8 cellular contexts compared by ENCODE assay signal in the genomic region with DNA sequence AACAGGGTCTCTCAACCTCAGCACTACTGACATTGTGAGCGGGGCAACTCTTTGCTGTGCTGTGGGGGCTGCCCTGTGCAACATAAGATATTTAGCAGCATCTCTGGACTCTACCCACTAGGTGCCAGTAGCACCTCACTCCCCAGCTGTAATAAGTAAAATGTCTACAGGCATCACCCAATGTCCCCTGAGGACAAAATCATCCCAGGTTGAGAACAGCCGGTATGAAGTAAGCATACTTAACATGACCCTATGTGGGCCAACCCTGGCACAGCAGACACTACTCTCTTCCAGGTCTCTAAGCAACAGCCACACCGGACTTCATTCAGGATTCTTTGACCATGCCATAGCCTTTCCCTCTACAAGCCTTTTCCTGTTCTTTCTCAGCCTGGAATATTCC. TPM values are rescaled to one million over a fixed set of nuclear protein-coding genes. Genes with fewer than 3 reads are reported as not detected.
DNase-seq lines count a peak whose midpoint lies in the region; ATAC-seq and TF ChIP-seq lines count a peak whose summit lies in the region.

No MANE protein-coding gene starts in this region.

- H3K27ac ChIP-seq in liver (ENCODE audit: low read depth in 1 of 2, low read length in 2 of 2), result no peak overlapping the region
- H3K27ac ChIP-seq in spleen, result no peak overlapping the region

- H3K4me1 Mint-ChIP-seq in natural killer cell treated with Interleukin-12 subunit alpha and Interleukin-12 subunit beta and Interleukin-15 and Interleukin-18, amount 100 ng/mL, for 72 hours (ENCODE audit: low read depth in 2 of 2), result peaks cover 24 to 25% of the 10 kb centered on the region in 2 donors
- peaks cover 47% of the 10 kb centered on the region for H3K4me1 Mint-ChIP-seq in activated T-helper 1 cell treated with anti-CD3 and anti-CD28 coated beads, Interleukin-12 subunit alpha, Interleukin-12 subunit beta, Interleukin-2, Interleukin-4 antibody, amounts not matched to agents 30 ng/mL and 10 ng/mL and 1 ng/mL, durations not matched to agents 14 hours and 24 hours and 36 hours (ENCODE audit: low read depth)

- H3K4me3 Mint-ChIP-seq in natural killer cell treated with Interleukin-12 subunit alpha and Interleukin-12 subunit beta and Interleukin-15 and Interleukin-18, amount 100 ng/mL, for 72 hours, result no peak overlapping the region
- no peak overlapping the region for H3K4me3 Mint-ChIP-seq in activated T-helper 1 cell treated with anti-CD3 and anti-CD28 coated beads, Interleukin-12 subunit alpha, Interleukin-12 subunit beta, Interleukin-2, Interleukin-4 antibody, amounts not matched to agents 30 ng/mL and 10 ng/mL and 1 ng/mL, durations not matched to agents 14 hours and 24 hours and 36 hours

- DNase-seq in COLO668 (lab: John Stamatoyannopoulos, UW; ENCODE audit: unreplicated experiment) (peak; percentile 39), NCI-H2107 treated with DMSO at 0.1 percent for 48 hours (lab: John Stamatoyannopoulos, UW; ENCODE audit: unreplicated experiment) (peak; percentile 44), astrocyte of the hippocampus (ENCODE audit: low read depth, low spot score) (peak; percentile 67), spleen (no peak)
- no peak for DNase-seq in natural killer cell treated with Interleukin-12 subunit alpha and Interleukin-12 subunit beta and Interleukin-15 and Interleukin-18, amount 100 ng/mL, for 72 hours (ENCODE audit: low spot score)
- no peak for DNase-seq in activated T-helper 1 cell treated with anti-CD3 and anti-CD28 coated beads, Interleukin-12 subunit alpha, Interleukin-12 subunit beta, Interleukin-2, Interleukin-4 antibody, amounts not matched to agents 30 ng/mL and 10 ng/mL and 1 ng/mL, durations not matched to agents 14 hours and 24 hours and 36 hours (ENCODE audit: low spot score)

- peaks cover 6 to 11% of the 10 kb centered on the region in 2 donors for H3K27me3 Mint-ChIP-seq in natural killer cell treated with Interleukin-12 subunit alpha and Interleukin-12 subunit beta and Interleukin-15 and Interleukin-18, amount 100 ng/mL, for 72 hours
- no peaks in the 10 kb centered on the region for H3K27me3 Mint-ChIP-seq in activated T-helper 1 cell treated with anti-CD3 and anti-CD28 coated beads, Interleukin-12 subunit alpha, Interleukin-12 subunit beta, Interleukin-2, Interleukin-4 antibody, amounts not matched to agents 30 ng/mL and 10 ng/mL and 1 ng/mL, durations not matched to agents 14 hours and 24 hours and 36 hours (ENCODE audit: insufficient read depth)

- peak; percentile 78 to 84 for TF ChIP-seq RAD21 in liver (IDR thresholded peaks at IDR 0.05)

- H3K4me3 ChIP-seq in liver (ENCODE audit: low read depth in 1 of 3, low read length in 3 of 3) (no peak overlapping the region), spleen (no peak overlapping the region)

- H3K36me3 Mint-ChIP-seq in natural killer cell treated with Interleukin-12 subunit alpha and Interleukin-12 subunit beta and Interleukin-15 and Interleukin-18, amount 100 ng/mL, for 72 hours, result no peaks in the 10 kb centered on the region
- H3K36me3 Mint-ChIP-seq in activated T-helper 1 cell treated with anti-CD3 and anti-CD28 coated beads, Interleukin-12 subunit alpha, Interleukin-12 subunit beta, Interleukin-2, Interleukin-4 antibody, amounts not matched to agents 30 ng/mL and 10 ng/mL and 1 ng/mL, durations not matched to agents 14 hours and 24 hours and 36 hours (ENCODE audit: low read depth), result no peaks in the 10 kb centered on the region

- no peaks in the 10 kb centered on the region for H3K9me3 Mint-ChIP-seq in natural killer cell treated with Interleukin-12 subunit alpha and Interleukin-12 subunit beta and Interleukin-15 and Interleukin-18, amount 100 ng/mL, for 72 hours
- H3K9me3 Mint-ChIP-seq in activated T-helper 1 cell treated with anti-CD3 and anti-CD28 coated beads, Interleukin-12 subunit alpha, Interleukin-12 subunit beta, Interleukin-2, Interleukin-4 antibody, amounts not matched to agents 30 ng/mL and 10 ng/mL and 1 ng/mL, durations not matched to agents 14 hours and 24 hours and 36 hours, result no peaks in the 10 kb centered on the region

- TF ChIP-seq POLR2A in spleen (IDR thresholded peaks at IDR 0.05), result no peak

- H3K9ac ChIP-seq in liver (ENCODE audit: low read depth in 1 of 2, low read length in 2 of 2), result no peak overlapping the region

- intact Hi-C loops in activated T-helper 1 cell treated with anti-CD3 and anti-CD28 coated beads, Interleukin-12 subunit alpha, Interleukin-12 subunit beta, Interleukin-2, Interleukin-4 antibody, amounts not matched to agents 30 ng/mL and 10 ng/mL and 1 ng/mL, durations not matched to agents 14 hours and 24 hours and 36 hours (cut with micrococcal nuclease), result loop anchor here (1.0 to 5.0 kb wide), 8 partner anchors 397 to 1197 kb away; a partner anchor contains a TSS
- intact Hi-C loops in spleen (cut with DNase I; ENCODE audit: low total_unique reads), result loop anchor here (10.0 kb wide), 1 partner anchor 620 kb away; no protein-coding TSS in a partner anchor

- ATAC-seq in GM18861 (IDR thresholded peaks at IDR 0.05; ENCODE audit: unreplicated experiment), result peak; percentile 36
- ATAC-seq in natural killer cell treated with Interleukin-12 subunit alpha and Interleukin-12 subunit beta and Interleukin-15 and Interleukin-18, amount 100 ng/mL, for 72 hours, result no peak

- H3K36me3 ChIP-seq in liver (ENCODE audit: control insufficient read depth in 4 of 4, insufficient read depth in 3 of 4, low read depth in 1 of 4, low read length in 3 of 4) (no peaks in the 10 kb centered on the region), spleen (no peaks in the 10 kb centered on the region)

- H3K27me3 ChIP-seq in liver (ENCODE audit: control insufficient read depth in 4 of 4, insufficient read depth in 4 of 4, low read length in 3 of 4) (no peaks in the 10 kb centered on the region), spleen (replicated peaks in 1 of 7) (no peaks in the 10 kb centered on the region)

- H3K9me3 ChIP-seq in liver (ENCODE audit: control insufficient read depth in 4 of 4, low read length in 3 of 4) (no peaks in the 10 kb centered on the region), spleen (no peaks in the 10 kb centered on the region)

- no peak overlapping the region for H3K27ac Mint-ChIP-seq in natural killer cell treated with Interleukin-12 subunit alpha and Interleukin-12 subunit beta and Interleukin-15 and Interleukin-18, amount 100 ng/mL, for 72 hours
- no peak overlapping the region for H3K27ac Mint-ChIP-seq in activated T-helper 1 cell treated with anti-CD3 and anti-CD28 coated beads, Interleukin-12 subunit alpha, Interleukin-12 subunit beta, Interleukin-2, Interleukin-4 antibody, amounts not matched to agents 30 ng/mL and 10 ng/mL and 1 ng/mL, durations not matched to agents 14 hours and 24 hours and 36 hours

- TF ChIP-seq CTCF in liver (IDR thresholded peaks at IDR 0.05; ENCODE audit: low read depth, low read length, missing input control), result peak; percentile 45
- TF ChIP-seq CTCF in spleen (IDR thresholded peaks at IDR 0.05 in 8 of 11, conservative IDR thresholded peaks at IDR 0.05 in 3 of 11), result peak in 4 of 11 experiments; percentile 21 to 30 (median 24)

- peaks cover 0 to 16% (median 8%) of the 10 kb centered on the region in 4 donors for H3K4me1 ChIP-seq in liver (ENCODE audit: control insufficient read depth in 4 of 4, insufficient read depth in 4 of 4, low read length in 3 of 4)
- H3K4me1 ChIP-seq in spleen, result peaks cover 6 to 35% (median 21%) of the 10 kb centered on the region in 6 donors

- 45% methylated on average over 3 of the region's 3 CpGs for WGBS in liver
- WGBS in spleen, 5 donors, result 54 to 80% (median 68%) methylated on average over 3 of the region's 3 CpGs

TF ChIP-seq in liver, 16 proteins besides CTCF, POLR2A, EP300 and RAD21:
- TF ChIP-seq RXRA (IDR thresholded peaks at IDR 0.05) (peak in 1 of 2 donors; percentile 62), GABPA (IDR thresholded peaks at IDR 0.05 in 1 of 2, conservative IDR thresholded peaks at IDR 0.05 in 1 of 2) (no peak), JUND (IDR thresholded peaks at IDR 0.05) (no peak), FOXA2 (IDR thresholded peaks at IDR 0.05) (peak; percentile 9), SP1 (IDR thresholded peaks at IDR 0.05) (no peak)
- TF ChIP-seq, protein P1, sequence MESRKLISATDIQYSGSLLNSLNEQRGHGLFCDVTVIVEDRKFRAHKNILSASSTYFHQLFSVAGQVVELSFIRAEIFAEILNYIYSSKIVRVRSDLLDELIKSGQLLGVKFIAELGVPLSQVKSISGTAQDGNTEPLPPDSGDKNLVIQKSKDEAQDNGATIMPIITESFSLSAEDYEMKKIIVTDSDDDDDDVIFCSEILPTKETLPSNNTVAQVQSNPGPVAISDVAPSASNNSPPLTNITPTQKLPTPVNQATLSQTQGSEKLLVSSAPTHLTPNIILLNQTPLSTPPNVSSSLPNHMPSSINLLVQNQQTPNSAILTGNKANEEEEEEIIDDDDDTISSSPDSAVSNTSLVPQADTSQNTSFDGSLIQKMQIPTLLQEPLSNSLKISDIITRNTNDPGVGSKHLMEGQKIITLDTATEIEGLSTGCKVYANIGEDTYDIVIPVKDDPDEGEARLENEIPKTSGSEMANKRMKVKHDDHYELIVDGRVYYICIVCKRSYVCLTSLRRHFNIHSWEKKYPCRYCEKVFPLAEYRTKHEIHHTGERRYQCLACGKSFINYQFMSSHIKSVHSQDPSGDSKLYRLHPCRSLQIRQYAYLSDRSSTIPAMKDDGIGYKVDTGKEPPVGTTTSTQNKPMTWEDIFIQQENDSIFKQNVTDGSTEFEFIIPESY (IDR thresholded peaks at IDR 0.05), result no peak
TF ChIP-seq in liver: peak in this region for 2.

RNA-seq across cellular contexts. Expression of a gene that starts 10.5 kb away (rescaled TPM):
- total RNA-seq in liver (10 to 100 TPM; 69.6 to 79.1 TPM), spleen (100 to 1,000 TPM in 1 of 7 donors, 10 to 100 TPM in 6; 41.5 to 114 (median 67.3) TPM)
- polyA plus RNA-seq in liver (100 to 1,000 TPM; 102 to 170 TPM), spleen (10 to 100 TPM; 26.9 to 54.1 (median 50.6) TPM)
- total RNA-seq in natural killer cell treated with Interleukin-12 subunit alpha and Interleukin-12 subunit beta and Interleukin-15 and Interleukin-18, amount 100 ng/mL, for 72 hours, result 10 to 100 TPM in 1 of 2 donors, 1 to 10 TPM in 1; 8.2 to 19.0 TPM
- 22.4 and 23.0 TPM in 2 replicates for total RNA-seq in activated T-helper 1 cell treated with anti-CD3 and anti-CD28 coated beads, Interleukin-12 subunit alpha, Interleukin-12 subunit beta, Interleukin-2, Interleukin-4 antibody, amounts not matched to agents 30 ng/mL and 10 ng/mL and 1 ng/mL, durations not matched to agents 14 hours and 24 hours and 36 hours

Comparison
In these comparisons a context has a peak if more than half of its experiments do, and no peak if none do; other contexts are left out.
1. DNase-seq: peak in COLO668 (single experiment), NCI-H2107 treated with DMSO at 0.1 percent for 48 hours (single experiment) and astrocyte of the hippocampus (single experiment); none in natural killer cell treated with Interleukin-12 subunit alpha and Interleukin-12 subunit beta and Interleukin-15 and Interleukin-18, amount 100 ng/mL, for 72 hours (single experiment), activated T-helper 1 cell treated with anti-CD3 and anti-CD28 coated beads, Interleukin-12 subunit alpha, Interleukin-12 subunit beta, Interleukin-2, Interleukin-4 antibody, amounts not matched to agents 30 ng/mL and 10 ng/mL and 1 ng/mL, durations not matched to agents 14 hours and 24 hours and 36 hours (single experiment) and spleen (single experiment).